ENCODE assay signal across 1 cellular context in genomic region chr16:85819245-85819644, GRCh38.
TF ChIP-seq lines count a peak whose summit lies in the region.

No MANE protein-coding gene starts in this region.

TF ChIP-seq in GM12878, 131 proteins besides CTCF, POLR2A, EP300 and RAD21 (continued from another document):
- TF ChIP-seq ZBTB33 (IDR thresholded peaks at IDR 0.05) (no peak), KAT2A (conservative IDR thresholded peaks at IDR 0.05; ENCODE audit: control insufficient read depth, low read depth, low read length) (no peak), BRCA1 (IDR thresholded peaks at IDR 0.05; ENCODE audit: low read depth, low read length) (no peak), BHLHE40 (IDR thresholded peaks at IDR 0.05; ENCODE audit: borderline replicate concordance in 1 of 2, low read depth in 2 of 2, low read length in 1 of 2) (0 out of 4 replicates have a peak, but pooled peaks of 1 of the 2 experiments have one; percentile 8), ZNF24 (IDR thresholded peaks at IDR 0.05) (no peak), CBX3 (IDR thresholded peaks at IDR 0.05; ENCODE audit: borderline replicate concordance, low read depth) (no peak), SIX5 (IDR thresholded peaks at IDR 0.05; ENCODE audit: low read depth, low read length, severe bottlenecking) (no peak), ZNF384 (IDR thresholded peaks at IDR 0.05; ENCODE audit: borderline replicate concordance, low read depth, low read length) (no peak), CHD4 (IDR thresholded peaks at IDR 0.05) (no peak), CEBPB (IDR thresholded peaks at IDR 0.05; ENCODE audit: borderline replicate concordance in 1 of 2, low read depth in 2 of 2, low read length in 2 of 2) (no peak), IKZF2 (IDR thresholded peaks at IDR 0.05) (no peak), ZNF274 (IDR thresholded peaks at IDR 0.05; ENCODE audit: insufficient read depth, insufficient read length) (no peak), ZNF622 (IDR thresholded peaks at IDR 0.05) (no peak), SREBF2 (IDR thresholded peaks at IDR 0.05; ENCODE audit: low read length) (no peak), E4F1 (IDR thresholded peaks at IDR 0.05; ENCODE audit: borderline replicate concordance, partially characterized antibody) (no peak), ESRRA (IDR thresholded peaks at IDR 0.05; ENCODE audit: low read length) (no peak), SMC3 (IDR thresholded peaks at IDR 0.05; ENCODE audit: borderline replicate concordance, low read length) (peak; percentile 79), SMARCA5 (IDR thresholded peaks at IDR 0.05) (no peak), BCL3 (IDR thresholded peaks at IDR 0.05; ENCODE audit: borderline replicate concordance, insufficient read depth, low read depth, low read length, poor library complexity, severe bottlenecking) (no peak), ZNF592 (IDR thresholded peaks at IDR 0.05) (no peak), MEF2B (IDR thresholded peaks at IDR 0.05; ENCODE audit: partially characterized antibody, poor library complexity, severe bottlenecking) (no peak), EED (IDR thresholded peaks at IDR 0.05; ENCODE audit: low read depth) (no peak), CREB1 (IDR thresholded peaks at IDR 0.05; ENCODE audit: low read depth) (no peak), RUNX3 (IDR thresholded peaks at IDR 0.05; ENCODE audit: low read length) (peak; percentile 51), HDGF (IDR thresholded peaks at IDR 0.05) (0 out of 2 replicates have a peak, but pooled peaks have one; percentile 72), PKNOX1 (IDR thresholded peaks at IDR 0.05) (no peak), NBN (IDR thresholded peaks at IDR 0.05) (peak; percentile 49; the same call in 1 of the 2 replicates), RFX5 (IDR thresholded peaks at IDR 0.05; ENCODE audit: low read depth, low read length) (no peak), RB1 (IDR thresholded peaks at IDR 0.05; ENCODE audit: borderline replicate concordance) (no peak), TCF12 (IDR thresholded peaks at IDR 0.05; ENCODE audit: low read depth, low read length) (no peak), GABPA (IDR thresholded peaks at IDR 0.05; ENCODE audit: low read depth) (no peak), SRF (IDR thresholded peaks at IDR 0.05; ENCODE audit: low read depth in 2 of 2, low read length in 2 of 2) (no peak), REST (IDR thresholded peaks at IDR 0.05; ENCODE audit: low read depth, low read length) (no peak), POLR2AphosphoS5 (IDR thresholded peaks at IDR 0.05; ENCODE audit: low read length) (no peak), ZNF217 (IDR thresholded peaks at IDR 0.05) (no peak)
